1 cellular context compared by ENCODE assay signal in genomic region chr9:36400332-36401178, GRCh38.
TF ChIP-seq lines count a peak whose summit lies in the region.

No MANE protein-coding gene starts in this region.

TF ChIP-seq in GM12878, 131 proteins besides CTCF, POLR2A, EP300 and RAD21 (continued from another document):
- TF ChIP-seq HSF1 (IDR thresholded peaks at IDR 0.05; ENCODE audit: low read depth, low read length): no peak
- TF ChIP-seq EZH2 (IDR thresholded peaks at IDR 0.05; ENCODE audit: borderline replicate concordance, control insufficient read depth, low read depth, low read length): no peak
- peak; percentile 68 for TF ChIP-seq POLR2AphosphoS5 (IDR thresholded peaks at IDR 0.05; ENCODE audit: low read length)
- TF ChIP-seq CHD4 (IDR thresholded peaks at IDR 0.05): no peak
- no peak for TF ChIP-seq RCOR1 (conservative IDR thresholded peaks at IDR 0.05; ENCODE audit: low read depth, low read length)
- no peak for TF ChIP-seq MEF2A (IDR thresholded peaks at IDR 0.05; ENCODE audit: insufficient read depth, low read depth, low read length)
- no peak for TF ChIP-seq IRF4 (IDR thresholded peaks at IDR 0.05; ENCODE audit: low read depth, low read length)
- TF ChIP-seq NFXL1 (IDR thresholded peaks at IDR 0.05; ENCODE audit: borderline replicate concordance): no peak
- TF ChIP-seq TAF1 (IDR thresholded peaks at IDR 0.05; ENCODE audit: borderline replicate concordance, low read depth, low read length): no peak; the same call in 1 of the 2 replicates
- TF ChIP-seq ATF3 (IDR thresholded peaks at IDR 0.05; ENCODE audit: borderline replicate concordance, extremely low read depth, low read depth, low read length): no peak
- no peak for TF ChIP-seq ZNF207 (IDR thresholded peaks at IDR 0.05; ENCODE audit: borderline replicate concordance)
- no peak for TF ChIP-seq BCL11A (IDR thresholded peaks at IDR 0.05; ENCODE audit: low read depth, low read length)
- TF ChIP-seq MAX (IDR thresholded peaks at IDR 0.05; ENCODE audit: low read depth, low read length): peak; percentile 41; the same call in 1 of the 2 replicates
- TF ChIP-seq SMC3 (IDR thresholded peaks at IDR 0.05; ENCODE audit: borderline replicate concordance, low read length): no peak
- no peak for TF ChIP-seq ATF2 (IDR thresholded peaks at IDR 0.05; ENCODE audit: low read length)
- no peak for TF ChIP-seq CEBPB (IDR thresholded peaks at IDR 0.05; ENCODE audit: borderline replicate concordance in 1 of 2, low read depth in 2 of 2, low read length in 2 of 2)
